ENCODE assay signal across 24 cellular contexts in genomic region chr2:2222931-2223330, GRCh38.
DNase-seq lines count a peak whose midpoint lies in the region; ATAC-seq and TF ChIP-seq lines count a peak whose summit lies in the region.
"Had no signal": no experiment of that assay in that cellular context is flagged by ENCODE, and none has a peak within 500 bp of the region (broad histone marks: within the 10 kb centered on the region; RNA-seq: fewer than 3 reads in every experiment).

No MANE protein-coding gene starts in this region.

- ATAC-seq in heart left ventricle, result no peak
- ATAC-seq: gastroesophageal sphincter had no signal

- H3K36me3 Mint-ChIP-seq in MCF 10A (ENCODE audit: insufficient read depth, unreplicated experiment), result no peaks in the 10 kb centered on the region
- H3K36me3 Mint-ChIP-seq: activated CD4-positive, alpha-beta memory T cell treated with anti-CD3 and anti-CD28 coated beads for 36 hours; activated naive CD4-positive, alpha-beta T cell treated with anti-CD3 and anti-CD28 coated beads, Interleukin-2, amount 50 U/mL, for 24 hours; CD4-positive, CD25-positive, alpha-beta regulatory T cell had no signal

- H3K9me3 ChIP-seq in heart left ventricle, result peaks cover 0 to 10% (median 3%) of the 10 kb centered on the region in 12 donors
- H3K9me3 ChIP-seq: esophagus squamous epithelium had no signal

- intact Hi-C loops in MCF 10A (cut with micrococcal nuclease), result no loop called here
- intact Hi-C loops in heart left ventricle (cut with DNase I), result loop anchor here in 1 of 10 donors (10.0 kb wide), 1 partner anchor 308 kb away; no protein-coding TSS in a partner anchor

- TF ChIP-seq CTCF in AG10803 (conservative IDR thresholded peaks at IDR 0.05; ENCODE audit: low read length) (no peak), brain microvascular endothelial cell (IDR thresholded peaks at IDR 0.05; ENCODE audit: low read depth, low read length, missing control alignments) (no peak), MCF 10A (IDR thresholded peaks at IDR 0.05; ENCODE audit: unreplicated experiment) (no peak), heart left ventricle (IDR thresholded peaks at IDR 0.05) (no peak)

- POLR2A ChIA-PET in MCF 10A (lab: Yijun Ruan, JAX), result no interaction called here

- no peak overlapping the region for H3K27ac Mint-ChIP-seq in MCF 10A (ENCODE audit: low read depth, unreplicated experiment)
- H3K27ac Mint-ChIP-seq: activated B cell treated with CpG ODN at 0.5 μM for 24 hours; activated CD4-positive, alpha-beta memory T cell treated with anti-CD3 and anti-CD28 coated beads for 36 hours; activated naive CD4-positive, alpha-beta T cell treated with anti-CD3 and anti-CD28 coated beads, Interleukin-2, amount 50 U/mL, for 24 hours; CD4-positive, CD25-positive, alpha-beta regulatory T cell; H9 had no signal

- H3K27ac ChIP-seq in brain microvascular endothelial cell (no peak overlapping the region), heart left ventricle (no peak overlapping the region)
- H3K27ac ChIP-seq: esophagus squamous epithelium, gastroesophageal sphincter had no signal

- CTCF ChIA-PET in MCF 10A (lab: Yijun Ruan, JAX), result interaction anchor here (0.8 kb wide), 1 partner anchor 29 kb away, joined by 3 read pairs; no protein-coding TSS in a partner anchor

- peaks cover 18% of the 10 kb centered on the region for H3K9me3 Mint-ChIP-seq in MCF 10A (ENCODE audit: unreplicated experiment)

- H3K4me1 Mint-ChIP-seq in MCF 10A (ENCODE audit: insufficient read depth, unreplicated experiment), result no peaks in the 10 kb centered on the region
- H3K4me1 Mint-ChIP-seq: activated B cell treated with CpG ODN at 0.5 μM for 24 hours; activated naive CD4-positive, alpha-beta T cell treated with anti-CD3 and anti-CD28 coated beads, Interleukin-2, amount 50 U/mL, for 24 hours; CD4-positive, CD25-positive, alpha-beta regulatory T cell had no signal

- in situ Hi-C loops in brain microvascular endothelial cell (cut with HindIII; ENCODE audit: low pct_ligation_motif_present, low sequenced_read_pairs), result no loop called here

- H3K36me3 ChIP-seq in brain microvascular endothelial cell (replicated peaks), result no peaks in the 10 kb centered on the region
- no peaks in the 10 kb centered on the region for H3K36me3 ChIP-seq in heart left ventricle
- H3K36me3 ChIP-seq: esophagus squamous epithelium, gastroesophageal sphincter had no signal

- BruUV-seq in MCF 10A (replicated peaks; lab: Mats Ljungman, UMichigan), result no TSS peak

- H3K4me3 ChIP-seq in AG10803 (ENCODE audit: low read length) (no peak overlapping the region), brain microvascular endothelial cell (ENCODE audit: low read depth, low read length) (no peak overlapping the region), heart left ventricle (no peak overlapping the region)
- no peak overlapping the region for H3K4me3 ChIP-seq in Jurkat, Clone E6-1 (ENCODE audit: low read length)
- H3K4me3 ChIP-seq: esophagus squamous epithelium, gastroesophageal sphincter had no signal

- peaks cover 51% of the 10 kb centered on the region for H3K27me3 Mint-ChIP-seq in MCF 10A (ENCODE audit: insufficient read depth, unreplicated experiment)
- H3K27me3 Mint-ChIP-seq: activated B cell treated with CpG ODN at 0.5 μM for 24 hours; activated CD4-positive, alpha-beta memory T cell treated with anti-CD3 and anti-CD28 coated beads for 36 hours; CD4-positive, CD25-positive, alpha-beta regulatory T cell had no signal

- 45 to 58% (median 48%) methylated on average over 3 of the region's 3 CpGs for WGBS in heart left ventricle, 4 donors

- H3K27me3 ChIP-seq in brain microvascular endothelial cell (replicated peaks) (no peaks in the 10 kb centered on the region), heart left ventricle (no peaks in the 10 kb centered on the region)
- H3K27me3 ChIP-seq: esophagus squamous epithelium, gastroesophageal sphincter had no signal

- TF ChIP-seq POLR2A in heart left ventricle (IDR thresholded peaks at IDR 0.05), result no peak

- H3K4me1 ChIP-seq in heart left ventricle, result no peaks in the 10 kb centered on the region
- H3K4me1 ChIP-seq: esophagus squamous epithelium, gastroesophageal sphincter had no signal

- H3K4me3 Mint-ChIP-seq in MCF 10A (ENCODE audit: unreplicated experiment), result no peak overlapping the region
- H3K4me3 Mint-ChIP-seq: activated B cell treated with CpG ODN at 0.5 μM for 24 hours; activated CD4-positive, alpha-beta memory T cell treated with anti-CD3 and anti-CD28 coated beads for 36 hours; activated naive CD4-positive, alpha-beta T cell treated with anti-CD3 and anti-CD28 coated beads, Interleukin-2, amount 50 U/mL, for 24 hours; CD4-positive, CD25-positive, alpha-beta regulatory T cell; H9 had no signal

- DNase-seq in AG10803 (ENCODE audit: low read depth) (peak; percentile 11), brain microvascular endothelial cell (peak; percentile 79), non-pigmented ciliary epithelial cell (ENCODE audit: low read depth) (peak; percentile 28), MCF 10A (ENCODE audit: unreplicated experiment) (no peak), hypothalamus (lab: John Stamatoyannopoulos, UW) (no peak), heart left ventricle (no peak)
- DNase-seq in Jurkat, Clone E6-1 (ENCODE audit: low read depth, low spot score), result peak; percentile 16
- DNase-seq: activated B cell treated with CpG ODN at 0.5 μM for 24 hours; activated CD4-positive, alpha-beta memory T cell treated with anti-CD3 and anti-CD28 coated beads for 36 hours; aorta; cerebellar nuclear complex; effector CD8-positive, alpha-beta T cell; esophagus squamous epithelium; H9; kidney; NCI-H187; NCI-H2227 treated with DMSO at 0.1 percent for 48 hours; occipital lobe; retina; substantia nigra; T-helper 9 cell had no signal

Comparison
In these comparisons a context has a peak if more than half of its experiments do, and no peak if none do; other contexts are left out.
1. DNase-seq: peak in AG10803 (single experiment), Jurkat, Clone E6-1 (single experiment), brain microvascular endothelial cell (single experiment) and non-pigmented ciliary epithelial cell (single experiment); none in MCF 10A (single experiment), hypothalamus (0 of 51) and heart left ventricle (0 of 5).